1 cellular context compared by ENCODE assay signal in genomic region chr6:30554962-30555361, GRCh38.
TF ChIP-seq lines count a peak whose summit lies in the region.

No MANE protein-coding gene starts in this region.

TF ChIP-seq in GM12878, 131 proteins besides CTCF, POLR2A, EP300 and RAD21:
- TF ChIP-seq RFX5 (IDR thresholded peaks at IDR 0.05; ENCODE audit: low read depth, low read length) (no peak), ZNF592 (IDR thresholded peaks at IDR 0.05) (no peak), RCOR1 (conservative IDR thresholded peaks at IDR 0.05; ENCODE audit: low read depth, low read length) (no peak), GABPA (IDR thresholded peaks at IDR 0.05; ENCODE audit: low read depth) (no peak), SMC3 (IDR thresholded peaks at IDR 0.05; ENCODE audit: borderline replicate concordance, low read length) (no peak), HDAC2 (IDR thresholded peaks at IDR 0.05) (no peak), CBFB (IDR thresholded peaks at IDR 0.05; ENCODE audit: low read depth) (no peak), ZNF384 (IDR thresholded peaks at IDR 0.05; ENCODE audit: borderline replicate concordance, low read depth, low read length) (no peak), E2F4 (IDR thresholded peaks at IDR 0.05; ENCODE audit: low read depth, low read length) (no peak), SMAD1 (IDR thresholded peaks at IDR 0.05; ENCODE audit: low read depth, partially characterized antibody) (no peak), USF1 (IDR thresholded peaks at IDR 0.05; ENCODE audit: borderline replicate concordance, extremely low read length, insufficient read depth, low read depth, low read length) (no peak), FOXM1 (IDR thresholded peaks at IDR 0.05; ENCODE audit: low read depth, low read length) (no peak), PKNOX1 (IDR thresholded peaks at IDR 0.05) (no peak), ELK1 (IDR thresholded peaks at IDR 0.05; ENCODE audit: low read depth, low read length) (no peak), ZNF217 (IDR thresholded peaks at IDR 0.05) (no peak), DPF2 (IDR thresholded peaks at IDR 0.05) (no peak), SIX5 (IDR thresholded peaks at IDR 0.05; ENCODE audit: low read depth, low read length, severe bottlenecking) (no peak), BACH1 (IDR thresholded peaks at IDR 0.05; ENCODE audit: borderline replicate concordance) (no peak), JUNB (IDR thresholded peaks at IDR 0.05) (no peak), YBX1 (IDR thresholded peaks at IDR 0.05) (no peak)
